Comparison of ENCODE assay signal across 11 cellular contexts in genomic region chr11:86418929-86419328, GRCh38. TPM values are rescaled to one million over a fixed set of nuclear protein-coding genes. Genes with fewer than 3 reads are reported as not detected.
DNase-seq lines count a peak whose midpoint lies in the region; ATAC-seq and TF ChIP-seq lines count a peak whose summit lies in the region.
"Had no signal": no experiment of that assay in that cellular context is flagged by ENCODE, and none has a peak within 500 bp of the region (broad histone marks: within the 10 kb centered on the region; RNA-seq: fewer than 3 reads in every experiment).

No MANE protein-coding gene starts in this region.

- H3K4me1 Mint-ChIP-seq in WTC11 (no peaks in the 10 kb centered on the region), T-cell (no peaks in the 10 kb centered on the region)

- H3K27ac Mint-ChIP-seq in WTC11 = no peak overlapping the region
- no peak overlapping the region for H3K27ac Mint-ChIP-seq in T-cell

- no peaks in the 10 kb centered on the region for H3K9me3 Mint-ChIP-seq in WTC11
- H3K9me3 Mint-ChIP-seq in T-cell = no peaks in the 10 kb centered on the region

- H3K4me2 ChIP-seq in neural cell (ENCODE audit: low read length) = no peak overlapping the region

- no peaks in the 10 kb centered on the region for H3K27me3 ChIP-seq in neural cell (ENCODE audit: insufficient read depth, low read depth, low read length)
- H3K27me3 ChIP-seq: esophagus squamous epithelium, suprapubic skin had no signal

- H3K36me3 ChIP-seq in neural cell (ENCODE audit: insufficient read depth, low read length) = no peaks in the 10 kb centered on the region
- H3K36me3 ChIP-seq: esophagus squamous epithelium, suprapubic skin had no signal

- no peaks in the 10 kb centered on the region for H3K9me2 ChIP-seq in neural cell (ENCODE audit: insufficient read depth, low read length)

- CTCF ChIA-PET in WTC11 (lab: Charles Lee) (interaction anchor here (0.5 to 2.8 kb wide), 9 partner anchors 25 to 564 kb away, joined by 3 to 37 read pairs (median 3); partner anchors contain the start of genes CCDC81 and CCDC83), T-cell (lab: Charles Lee) (no interaction called here)

- DNase-seq in NCI-H1105 treated with DMSO at 0.1 percent for 48 hours (lab: John Stamatoyannopoulos, UW) (peak; percentile 29), NCI-H1105 (lab: John Stamatoyannopoulos, UW) (no peak), WTC11 (ENCODE audit: low spot score) (no peak), T-cell (no peak)
- no peak for DNase-seq in activated naive CD4-positive, alpha-beta T cell treated with Interleukin-2 at 50 U/mL for 16 hours
- DNase-seq: esophagus squamous epithelium, NCI-H1417 treated with DMSO at 0.1 percent for 48 hours had no signal

- TF ChIP-seq RAD21 in neural cell (conservative IDR thresholded peaks at IDR 0.05) = peak; percentile 67

- H3K4me3 Mint-ChIP-seq in WTC11 = no peak overlapping the region
- no peak overlapping the region for H3K4me3 Mint-ChIP-seq in T-cell

- no peak for TF ChIP-seq EP300 in neural cell (conservative IDR thresholded peaks at IDR 0.05; ENCODE audit: poor library complexity, severe bottlenecking)

- TF ChIP-seq CTCF in WTC11 (IDR thresholded peaks at IDR 0.05) (no peak), neural cell (IDR thresholded peaks at IDR 0.05; ENCODE audit: poor library complexity, severe bottlenecking) (peak; percentile 64)

- H3K36me3 Mint-ChIP-seq in WTC11 = no peaks in the 10 kb centered on the region
- peaks cover 10% of the 10 kb centered on the region for H3K36me3 Mint-ChIP-seq in T-cell

- H3F3A ChIP-seq in neural cell (ENCODE audit: insufficient read depth, low read length, poor library complexity, severe bottlenecking) = no peaks in the 10 kb centered on the region

- no peak overlapping the region for H3K4me3 ChIP-seq in neural cell (ENCODE audit: low read length)
- H3K4me3 ChIP-seq: esophagus squamous epithelium, suprapubic skin had no signal

- H4K20me1 ChIP-seq in neural cell (ENCODE audit: insufficient read depth) = no peaks in the 10 kb centered on the region

- H3K79me2 ChIP-seq in neural cell (replicated peaks; ENCODE audit: insufficient read depth, low read length) = no peaks in the 10 kb centered on the region

- H3K9me3 ChIP-seq in neural cell (ENCODE audit: low read length) = no peaks in the 10 kb centered on the region
- H3K9me3 ChIP-seq: esophagus squamous epithelium, suprapubic skin had no signal

- POLR2A ChIA-PET in WTC11 (lab: Charles Lee) = no interaction called here
- POLR2A ChIA-PET in T-cell (lab: Charles Lee) = no interaction called here

- H3K9ac ChIP-seq in neural cell (ENCODE audit: low read length) = no peak overlapping the region

- H3K27me3 Mint-ChIP-seq in WTC11 (ENCODE audit: low read depth) = no peaks in the 10 kb centered on the region
- H3K27me3 Mint-ChIP-seq in T-cell = no peaks in the 10 kb centered on the region

- H2AFZ ChIP-seq in neural cell (ENCODE audit: low read depth, low read length) = no peak overlapping the region

- no peak overlapping the region for H3K27ac ChIP-seq in neural cell (ENCODE audit: low read length)
- H3K27ac ChIP-seq: esophagus squamous epithelium, suprapubic skin had no signal

- peak; percentile 42 for ATAC-seq in HG02981 (IDR thresholded peaks at IDR 0.05; ENCODE audit: unreplicated experiment)
- peak; percentile 71 for ATAC-seq in WTC11
- ATAC-seq in HG03039 (IDR thresholded peaks at IDR 0.05; ENCODE audit: unreplicated experiment) = no peak
- ATAC-seq in T-cell (replicated peaks in 1 of 4) = no peak

TF ChIP-seq in WTC11, 78 proteins besides CTCF, POLR2A, EP300 and RAD21 (continues in another document):
- TF ChIP-seq NR1H2 (CRISPR knock-in tag; IDR thresholded peaks at IDR 0.05) = no peak
- TF ChIP-seq ERG (CRISPR knock-in tag; IDR thresholded peaks at IDR 0.05) = no peak
- TF ChIP-seq NFATC4 (CRISPR knock-in tag; IDR thresholded peaks at IDR 0.05) = no peak
- no peak for TF ChIP-seq AFF4 (CRISPR knock-in tag; IDR thresholded peaks at IDR 0.05; ENCODE audit: borderline replicate concordance)
- no peak for TF ChIP-seq ETV6 (CRISPR knock-in tag; IDR thresholded peaks at IDR 0.05)

TF ChIP-seq in neural cell, 6 proteins besides CTCF, POLR2A, EP300 and RAD21:
- no peak for TF ChIP-seq TAF1 (IDR thresholded peaks at IDR 0.05; ENCODE audit: low read depth)
- TF ChIP-seq SMC3 (conservative IDR thresholded peaks at IDR 0.05; ENCODE audit: poor library complexity) = peak; percentile 71

RNA-seq across cellular contexts. Expression of gene CCDC81, which starts 44.2 kb away (rescaled TPM):
- total RNA-seq in WTC11 (2021) (0.82 to 1.0 TPM (median 0.98 TPM) in 3 replicates), T-cell (1 to 10 TPM in 2 of 5 donors, under 1 TPM in 3; 0.47 to 1.3 (median 0.85) TPM)
- polyA plus RNA-seq in neural cell = 1.0 and 2.5 TPM in 2 replicates
- polyA minus RNA-seq in neural cell = 2.2 and 2.7 TPM in 2 replicates

Comparison
In these comparisons a context has a peak if more than half of its experiments do, and no peak if none do; other contexts are left out.
1. ATAC-seq: peak in HG02981 (single experiment) and WTC11 (single experiment); none in HG03039 (single experiment) and T-cell (0 of 4).